In genomic region chr11:36257351-36257750, GRCh38 we compare ENCODE assay signal across 21 cellular contexts. TPM values are rescaled to one million over a fixed set of nuclear protein-coding genes. Genes with fewer than 3 reads are reported as not detected.
A peak's percentile ranks its signal among the peaks of the same experiment; 100 is the strongest.
DNase-seq lines count a peak whose midpoint lies in the region; ATAC-seq and TF ChIP-seq lines count a peak whose summit lies in the region.
"Had no signal": no experiment of that assay in that cellular context is flagged by ENCODE, and none has a peak within 500 bp of the region (broad histone marks: within the 10 kb centered on the region; RNA-seq: fewer than 3 reads in every experiment).

No MANE protein-coding gene starts in this region.

- H3K23ac ChIP-seq in mesenchymal stem cell (ENCODE audit: low read length in 2 of 2), result no peak overlapping the region

- no peaks in the 10 kb centered on the region for H3K36me3 ChIP-seq in mesenchymal stem cell (ENCODE audit: control insufficient read depth in 1 of 2, insufficient read depth in 2 of 2, low read depth in 1 of 2, low read length in 2 of 2)
- H3K36me3 ChIP-seq: gastrocnemius medialis, left lung, SJSA1, vagina had no signal

- H2BK15ac ChIP-seq in mesenchymal stem cell (ENCODE audit: low read depth, poor library complexity, severe bottlenecking), result no peak overlapping the region

- ATAC-seq in activated naive CD8-positive, alpha-beta T cell treated with anti-CD3 and anti-CD28 coated beads, Interleukin-2, amount 50 U/mL, for 24 hours, result no peak
- no peak for ATAC-seq in HG02610 (IDR thresholded peaks at IDR 0.05; ENCODE audit: unreplicated experiment)
- ATAC-seq: activated T-cell treated with anti-CD3 and anti-CD28 coated beads, Interleukin-2, amount 50 U/mL, for 4 hours; gastrocnemius medialis; HCT116; left lung had no signal

- 66% methylated on average over 5 of the region's 5 CpGs for WGBS in mesenchymal stem cell

- H2BK12ac ChIP-seq in mesenchymal stem cell (ENCODE audit: low read length in 2 of 2), result no peak overlapping the region

- H4K91ac ChIP-seq in mesenchymal stem cell (ENCODE audit: low read length), result no peak overlapping the region

- H3K4me1 ChIP-seq in mesenchymal stem cell (ENCODE audit: control insufficient read depth, insufficient read depth, low read depth, low read length), result peaks cover 13% of the 10 kb centered on the region
- H3K4me1 ChIP-seq: gastrocnemius medialis, left lung, SJSA1, vagina had no signal

- no peak overlapping the region for H3K9ac ChIP-seq in mesenchymal stem cell (ENCODE audit: low read length)

- H3K18ac ChIP-seq in mesenchymal stem cell (ENCODE audit: low read depth in 1 of 2, low read length in 2 of 2), result no peak overlapping the region

- no peak overlapping the region for H2BK120ac ChIP-seq in mesenchymal stem cell (ENCODE audit: low read depth, low read length)

- no peak overlapping the region for H3K27ac Mint-ChIP-seq in activated naive CD8-positive, alpha-beta T cell treated with anti-CD3 and anti-CD28 coated beads, Interleukin-2, amount 50 U/mL, for 24 hours
- H3K27ac Mint-ChIP-seq: activated CD4-positive, alpha-beta memory T cell treated with anti-CD3 and anti-CD28 coated beads for 36 hours had no signal

- H2AK5ac ChIP-seq in mesenchymal stem cell (ENCODE audit: low read length, severe bottlenecking), result no peak overlapping the region

- H3K9me3 Mint-ChIP-seq in activated naive CD8-positive, alpha-beta T cell treated with anti-CD3 and anti-CD28 coated beads, Interleukin-2, amount 50 U/mL, for 24 hours, result no peaks in the 10 kb centered on the region
- H3K9me3 Mint-ChIP-seq: activated CD4-positive, alpha-beta memory T cell treated with anti-CD3 and anti-CD28 coated beads for 36 hours; activated T-cell treated with anti-CD3 and anti-CD28 coated beads, Interleukin-2, amount 50 U/mL, for 4 hours had no signal

- H3K4me2 ChIP-seq in mesenchymal stem cell (ENCODE audit: low read length, poor library complexity, severe bottlenecking), result no peak overlapping the region

- no peak overlapping the region for H2BK5ac ChIP-seq in mesenchymal stem cell (ENCODE audit: low read depth, low read length, poor library complexity, severe bottlenecking)

- H3K4me3 ChIP-seq in choroid plexus epithelial cell (ENCODE audit: low read depth, low read length), result no peak overlapping the region
- no peak overlapping the region for H3K4me3 ChIP-seq in mesenchymal stem cell (ENCODE audit: insufficient read depth in 1 of 2, low read depth in 1 of 2, low read length in 2 of 2)
- H3K4me3 ChIP-seq: gastrocnemius medialis, left lung, SJSA1, vagina had no signal

- peaks cover 0 to 30% of the 10 kb centered on the region in 2 experiments for H3K27me3 ChIP-seq in mesenchymal stem cell (ENCODE audit: control insufficient read depth in 1 of 2, insufficient read depth in 1 of 2, low read length in 2 of 2)
- H3K27me3 ChIP-seq: gastrocnemius medialis, SJSA1, vagina had no signal

- H3K4me3 Mint-ChIP-seq in activated naive CD8-positive, alpha-beta T cell treated with anti-CD3 and anti-CD28 coated beads, Interleukin-2, amount 50 U/mL, for 24 hours, result no peak overlapping the region
- H3K4me3 Mint-ChIP-seq: activated CD4-positive, alpha-beta memory T cell treated with anti-CD3 and anti-CD28 coated beads for 36 hours; activated T-cell treated with anti-CD3 and anti-CD28 coated beads, Interleukin-2, amount 50 U/mL, for 4 hours had no signal

- H3K27ac ChIP-seq in mesenchymal stem cell (ENCODE audit: low read length, poor library complexity, severe bottlenecking), result no peak overlapping the region
- H3K27ac ChIP-seq: gastrocnemius medialis, left lung, SJSA1, vagina had no signal

- no peaks in the 10 kb centered on the region for H3K4me1 Mint-ChIP-seq in activated naive CD8-positive, alpha-beta T cell treated with anti-CD3 and anti-CD28 coated beads, Interleukin-2, amount 50 U/mL, for 24 hours

- H2AFZ ChIP-seq in mesenchymal stem cell (ENCODE audit: low read depth, low read length), result no peak overlapping the region

- peaks cover 12% of the 10 kb centered on the region for H3K27me3 Mint-ChIP-seq in activated naive CD8-positive, alpha-beta T cell treated with anti-CD3 and anti-CD28 coated beads, Interleukin-2, amount 50 U/mL, for 24 hours

- no peaks in the 10 kb centered on the region for H3K79me1 ChIP-seq in mesenchymal stem cell (replicated peaks; ENCODE audit: low read length, poor library complexity, severe bottlenecking)

- H3K14ac ChIP-seq in mesenchymal stem cell (ENCODE audit: low read length in 2 of 2), result no peak overlapping the region

- TF ChIP-seq CTCF in choroid plexus epithelial cell (conservative IDR thresholded peaks at IDR 0.05; ENCODE audit: low read depth, low read length), result no peak

- H3K36me3 Mint-ChIP-seq in activated naive CD8-positive, alpha-beta T cell treated with anti-CD3 and anti-CD28 coated beads, Interleukin-2, amount 50 U/mL, for 24 hours (ENCODE audit: low read depth), result no peaks in the 10 kb centered on the region
- H3K36me3 Mint-ChIP-seq: activated CD4-positive, alpha-beta memory T cell treated with anti-CD3 and anti-CD28 coated beads for 36 hours had no signal

- no peak overlapping the region for H4K8ac ChIP-seq in mesenchymal stem cell (ENCODE audit: low read length)

- H3K4ac ChIP-seq in mesenchymal stem cell (ENCODE audit: low read depth in 1 of 2, low read length in 2 of 2), result no peak overlapping the region

- peak; percentile 79 for DNase-seq in ELR (ENCODE audit: low read depth)
- peak; percentile 69 for DNase-seq in NCI-H226
- peak; percentile 62 for DNase-seq in choroid plexus epithelial cell (ENCODE audit: low read depth)
- DNase-seq in mesenchymal stem cell, result peak; percentile 63
- no peak for DNase-seq in NCI-H69 (lab: John Stamatoyannopoulos, UW)
- DNase-seq in NCI-H1694 (lab: John Stamatoyannopoulos, UW), result no peak
- DNase-seq in activated naive CD8-positive, alpha-beta T cell treated with anti-CD3 and anti-CD28 coated beads, Interleukin-2, amount 50 U/mL, for 24 hours, result no peak
- DNase-seq: activated CD4-positive, alpha-beta memory T cell treated with anti-CD3 and anti-CD28 coated beads for 36 hours; activated naive CD4-positive, alpha-beta T cell treated with anti-CD3 and anti-CD28 coated beads, Interleukin-2, amount 50 U/mL, for 16 hours; activated T-cell treated with anti-CD3 and anti-CD28 coated beads, Interleukin-2, amount 50 U/mL, for 4 hours; cortex of kidney; DMS 273 treated with DMSO at 0.1 percent for 48 hours; gastrocnemius medialis; left lung; NCI-H2081; NCI-H524 treated with DMSO at 0.1 percent for 48 hours; T-helper 2 cell had no signal

- H3K9me3 ChIP-seq in mesenchymal stem cell (ENCODE audit: control insufficient read depth, low read length), result peaks cover 6% of the 10 kb centered on the region
- H3K9me3 ChIP-seq: gastrocnemius medialis, left lung, vagina had no signal

RNA-seq across cellular contexts. Expression of gene COMMD9, which starts 31.9 kb away (rescaled TPM):
- polyA plus RNA-seq in mesenchymal stem cell (2013, experiment 1 of 2), result 63.0 TPM
- polyA plus RNA-seq in mesenchymal stem cell (2013, experiment 2 of 2), result 75.3 TPM

RNA-seq across cellular contexts. Expression of gene PRR5L, which starts 38.7 kb away (rescaled TPM):
- polyA plus RNA-seq in mesenchymal stem cell (2013, experiment 1 of 2), result 4.9 TPM
- 5.7 TPM for polyA plus RNA-seq in mesenchymal stem cell (2013, experiment 2 of 2)

Comparison
In these comparisons a context has a peak if more than half of its experiments do, and no peak if none do; other contexts are left out.
1. DNase-seq: peak in ELR (single experiment), NCI-H226 (single experiment), choroid plexus epithelial cell (single experiment) and mesenchymal stem cell (single experiment); none in NCI-H69 (single experiment), NCI-H1694 (single experiment) and activated naive CD8-positive, alpha-beta T cell treated with anti-CD3 and anti-CD28 coated beads, Interleukin-2, amount 50 U/mL, for 24 hours (single experiment).